8 cellular contexts compared by ENCODE assay signal in genomic region chr19:2270572-2271515, GRCh38. TPM values are rescaled to one million over a fixed set of nuclear protein-coding genes. Genes with fewer than 3 reads are reported as not detected.
DNase-seq lines count a peak whose midpoint lies in the region; ATAC-seq and TF ChIP-seq lines count a peak whose summit lies in the region.

No MANE protein-coding gene starts in this region.

- peak overlapping the region; percentile 89 to 95 (median 92) for H3K4me3 Mint-ChIP-seq in nephron
- H3K4me3 Mint-ChIP-seq in stimulated activated naive CD8-positive, alpha-beta T cell treated with anti-CD3 and anti-CD28 coated beads, Interleukin-15, amount 100 ng/mL, for 72 hours, result peak overlapping the region; percentile 84 to 90

- H3K4me1 Mint-ChIP-seq in nephron, result peaks cover 33% of the 10 kb centered on the region
- H3K4me1 Mint-ChIP-seq in stimulated activated naive CD8-positive, alpha-beta T cell treated with anti-CD3 and anti-CD28 coated beads, Interleukin-15, amount 100 ng/mL, for 72 hours, result peaks cover 61% of the 10 kb centered on the region

- H3K4me1 ChIP-seq in A673 (ENCODE audit: insufficient read depth, low read length, poor library complexity, severe bottlenecking), result peaks cover 29% of the 10 kb centered on the region
- H3K4me1 ChIP-seq in SJCRH30, result peaks cover 12% of the 10 kb centered on the region; the same call in 1 of the 2 replicates

- H3K27me3 ChIP-seq in A673 (replicated peaks; ENCODE audit: insufficient read depth, low read depth, low read length, poor library complexity) (no peaks in the 10 kb centered on the region), SJCRH30 (no peaks in the 10 kb centered on the region)

- H3K9me3 Mint-ChIP-seq in nephron, result no peaks in the 10 kb centered on the region
- H3K9me3 Mint-ChIP-seq in stimulated activated naive CD8-positive, alpha-beta T cell treated with anti-CD3 and anti-CD28 coated beads, Interleukin-15, amount 100 ng/mL, for 72 hours, result no peaks in the 10 kb centered on the region

- peak overlapping the region; percentile 100 for H3K4me3 ChIP-seq in A673 (ENCODE audit: low read depth, low read length, poor library complexity, severe bottlenecking)
- H3K4me3 ChIP-seq in SJCRH30, result peak overlapping the region; percentile 100
- peak overlapping the region; percentile 99 for H3K4me3 ChIP-seq in fibroblast of villous mesenchyme (ENCODE audit: low read depth, low read length)

- CTCF ChIA-PET in A673 (lab: Charles Lee), result no interaction called here

- H3K27ac ChIP-seq in A673 (ENCODE audit: low read depth, low read length, poor library complexity, severe bottlenecking) (peak overlapping the region; percentile 99), SJCRH30 (peak overlapping the region; percentile 80)

- no TSS peak for BruUV-seq in A673 (replicated peaks; lab: Mats Ljungman, UMichigan)

- TF ChIP-seq CTCF in A673 (conservative IDR thresholded peaks at IDR 0.05; ENCODE audit: low read depth, low read length) (no peak), fibroblast of villous mesenchyme (IDR thresholded peaks at IDR 0.05; ENCODE audit: insufficient read depth, low read depth, low read length) (no peak), nephron (IDR thresholded peaks at IDR 0.05; ENCODE audit: unreplicated experiment in 3 of 3) (no peak)

- peak; percentile 86 for DNase-seq in A673 (ENCODE audit: low spot score)
- peak; percentile 53 for DNase-seq in GOT3 (lab: John Stamatoyannopoulos, UW)
- DNase-seq in SJCRH30, result peak; percentile 65 to 70
- peak in 3 of 4 experiments; percentile 31 to 51 (median 43) for DNase-seq in activated naive CD4-positive, alpha-beta T cell (lab: John Stamatoyannopoulos, UW)
- peak; percentile 91 for DNase-seq in fibroblast of villous mesenchyme (ENCODE audit: low read depth)
- DNase-seq in stimulated activated naive CD8-positive, alpha-beta T cell treated with anti-CD3 and anti-CD28 coated beads, Interleukin-15, amount 100 ng/mL, for 72 hours, result peak; percentile 80 to 86

- H3K36me3 Mint-ChIP-seq in nephron (ENCODE audit: low read depth), result peaks cover 21% of the 10 kb centered on the region

- H3K9me3 ChIP-seq in A673 (ENCODE audit: low read depth, low read length, poor library complexity, severe bottlenecking) (no peaks in the 10 kb centered on the region), SJCRH30 (replicated peaks) (no peaks in the 10 kb centered on the region)

- peaks cover 46% of the 10 kb centered on the region for H3K36me3 ChIP-seq in A673 (ENCODE audit: insufficient read depth, low read length, poor library complexity, severe bottlenecking)
- peaks cover 36% of the 10 kb centered on the region for H3K36me3 ChIP-seq in SJCRH30

- POLR2A ChIA-PET in A673 (lab: Charles Lee; ENCODE audit: low non-redundant PET), result no interaction called here

- peak overlapping the region; percentile 45 to 79 (median 61) for H3K27ac Mint-ChIP-seq in nephron
- H3K27ac Mint-ChIP-seq in stimulated activated naive CD8-positive, alpha-beta T cell treated with anti-CD3 and anti-CD28 coated beads, Interleukin-15, amount 100 ng/mL, for 72 hours, result peak overlapping the region; percentile 91 to 100

- intact Hi-C loops in A673 (cut with micrococcal nuclease; ENCODE audit: unreplicated experiment), result loop anchor here (5.0 kb wide), 1 partner anchor 114 kb away; no protein-coding TSS in a partner anchor

- H3K27me3 Mint-ChIP-seq in nephron (ENCODE audit: low read depth), result no peaks in the 10 kb centered on the region
- H3K27me3 Mint-ChIP-seq in stimulated activated naive CD8-positive, alpha-beta T cell treated with anti-CD3 and anti-CD28 coated beads, Interleukin-15, amount 100 ng/mL, for 72 hours, result no peaks in the 10 kb centered on the region

- ATAC-seq in stimulated activated naive CD8-positive, alpha-beta T cell treated with anti-CD3 and anti-CD28 coated beads, Interleukin-15, amount 100 ng/mL, for 72 hours, result peak; percentile 39
- ATAC-seq in HG03521 (IDR thresholded peaks at IDR 0.05; ENCODE audit: unreplicated experiment), result no peak

RNA-seq across cellular contexts. Expression of gene PEAK3, which starts 11.1 kb away (rescaled TPM):
- total RNA-seq in A673 (2021), result not detected in 2 replicates
- total RNA-seq in SJCRH30 (2014; rRNA removed; shearing (Covaris generic)), result 0.06 and 0.10 TPM in 2 replicates
- under 0.01 TPM in 1 of 2 replicates, not detected in the other for total RNA-seq in fibroblast of villous mesenchyme

RNA-seq across cellular contexts. Expression of gene JSRP1, which starts 14.6 kb away (rescaled TPM):
- total RNA-seq in A673 (2021), result 0.73 TPM in 1 of 2 replicates, not detected in the other
- total RNA-seq in SJCRH30 (2014; rRNA removed; shearing (Covaris generic)), result 40.1 and 50.2 TPM in 2 replicates
- 0.43 TPM in 1 of 2 replicates, not detected in the other for total RNA-seq in fibroblast of villous mesenchyme

RNA-seq across cellular contexts. Expression of gene AMH, which starts 21.7 kb away (rescaled TPM):
- 15.1 and 16.3 TPM in 2 replicates for total RNA-seq in A673 (2021)
- 6.9 and 11.5 TPM in 2 replicates for total RNA-seq in SJCRH30 (2014; rRNA removed; shearing (Covaris generic))
- total RNA-seq in fibroblast of villous mesenchyme, result 0.32 and 1.3 TPM in 2 replicates

RNA-seq across cellular contexts. Expression of gene SF3A2, which starts 34.2 kb away (rescaled TPM):
- total RNA-seq in A673 (2021), result 186 and 187 TPM in 2 replicates
- total RNA-seq in SJCRH30 (2014; rRNA removed; shearing (Covaris generic)), result 44.5 and 49.1 TPM in 2 replicates
- 24.6 and 25.1 TPM in 2 replicates for total RNA-seq in fibroblast of villous mesenchyme

RNA-seq across cellular contexts. Expression of gene PLEKHJ1, which starts 34.7 kb away (rescaled TPM):
- total RNA-seq in A673 (2021) (73.7 and 75.9 TPM in 2 replicates), fibroblast of villous mesenchyme (43.6 and 46.4 TPM in 2 replicates)
- total RNA-seq in SJCRH30 (2014; rRNA removed; shearing (Covaris generic)), result 51.8 and 52.7 TPM in 2 replicates

Comparison
In these comparisons a context has a peak if more than half of its experiments do, and no peak if none do; other contexts are left out.
1. RNA of gene JSRP1, which starts 14.6 kb away (total RNA-seq): 40.1 to 50.2 TPM in SJCRH30; 0.73 TPM in A673 and 0.43 TPM in fibroblast of villous mesenchyme; every median in the first group is over 10 times any median in the second.
2. Peak in every context shown above with its lines, with median percentiles within 50 percentile points of each other: DNase-seq and H3K4me3 ChIP-seq.